ENCODE assay signal across 8 cellular contexts in the genomic region with DNA sequence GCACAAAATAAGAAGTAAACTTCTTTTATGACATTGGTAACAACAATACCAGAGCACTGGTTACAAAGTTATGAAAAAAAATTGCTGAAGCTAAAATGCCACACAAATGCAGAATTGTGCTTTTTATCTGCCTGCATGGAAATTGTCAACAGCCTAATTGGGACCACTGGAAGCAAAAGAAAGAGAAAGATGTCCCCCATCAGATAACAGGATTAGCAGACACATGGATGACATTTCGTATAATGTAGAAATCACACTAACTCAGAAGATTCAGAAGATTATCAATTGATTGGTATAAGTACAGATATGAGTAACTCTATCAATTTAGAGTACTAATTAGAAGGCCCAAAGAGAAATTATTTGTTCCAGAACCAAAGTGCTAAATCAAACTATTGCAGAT. TPM values are rescaled to one million over a fixed set of nuclear protein-coding genes. Genes with fewer than 3 reads are reported as not detected.
"Had no signal": no experiment of that assay in that cellular context is flagged by ENCODE, and none has a peak within 500 bp of the region (broad histone marks: within the 10 kb centered on the region; RNA-seq: fewer than 3 reads in every experiment).

No MANE protein-coding gene starts in this region.

- H3K4me3 ChIP-seq: GM12878 had no signal

- FAIRE-seq: GM12878, GM12891, GM12892, GM18507, GM19239 had no signal

- ATAC-seq: GM12878 had no signal

- DNase-seq: GDM1, GF-D8 had no signal

RNA-seq across cellular contexts. Expression of a gene that starts 19.1 kb away (rescaled TPM):
- total RNA-seq: G401 had no signal
